In the genomic region with DNA sequence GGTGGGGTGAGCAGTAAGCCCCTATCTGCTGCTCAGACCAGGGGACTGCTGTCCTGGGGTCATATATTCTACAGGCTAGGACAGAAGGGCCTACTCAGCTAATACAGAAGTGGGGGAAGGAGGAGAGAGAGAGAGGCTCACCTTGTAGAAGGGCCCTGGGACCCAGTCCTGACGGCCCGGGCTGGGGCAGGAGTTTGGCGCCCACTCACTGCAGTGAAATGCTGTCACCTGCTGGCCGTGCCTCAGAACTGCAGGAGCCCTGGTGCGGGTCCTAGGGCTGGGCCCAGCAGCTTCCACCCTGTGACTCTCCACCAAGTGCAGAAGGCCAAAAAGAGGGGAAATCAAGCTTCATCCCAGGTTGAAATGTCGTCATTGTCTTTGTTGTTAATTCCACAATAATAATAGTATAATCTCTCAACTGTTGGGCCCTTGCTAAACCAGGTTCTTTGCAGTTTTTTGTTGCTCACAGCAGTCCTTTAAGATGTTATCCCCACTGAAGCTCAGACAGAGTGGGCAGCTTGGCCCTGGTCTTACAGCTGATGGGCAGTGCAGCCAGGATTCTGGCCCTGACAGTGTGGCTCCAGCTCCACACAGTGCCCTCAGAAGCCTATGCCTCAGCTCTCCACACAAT, we compare ENCODE assay signal across 8 cellular contexts. TPM values are rescaled to one million over a fixed set of nuclear protein-coding genes. Genes with fewer than 3 reads are reported as not detected.
DNase-seq lines count a peak whose midpoint lies in the region; ATAC-seq and TF ChIP-seq lines count a peak whose summit lies in the region.

No MANE protein-coding gene starts in this region.

- peaks cover 44% of the 10 kb centered on the region for H3K27me3 Mint-ChIP-seq in Calu3 (ENCODE audit: unreplicated experiment)
- peaks cover 8% of the 10 kb centered on the region for H3K27me3 Mint-ChIP-seq in activated CD4-positive, alpha-beta memory T cell treated with anti-CD3 and anti-CD28 coated beads for 36 hours

- POLR2A ChIA-PET in HEK293T (lab: Yijun Ruan, JAX) = no interaction called here
- POLR2A ChIA-PET in activated CD4-positive, alpha-beta memory T cell treated with anti-CD3 and anti-CD28 coated beads for 36 hours (lab: Charles Lee) = no interaction called here

- no peaks in the 10 kb centered on the region for H3K4me1 Mint-ChIP-seq in Calu3 (ENCODE audit: low read depth, unreplicated experiment)
- no peaks in the 10 kb centered on the region for H3K4me1 Mint-ChIP-seq in activated CD4-positive, alpha-beta memory T cell treated with anti-CD3 and anti-CD28 coated beads for 36 hours (ENCODE audit: low read depth)

- no peak overlapping the region for H3K27ac Mint-ChIP-seq in Calu3 (ENCODE audit: unreplicated experiment)
- no peak overlapping the region for H3K27ac Mint-ChIP-seq in activated CD4-positive, alpha-beta memory T cell treated with anti-CD3 and anti-CD28 coated beads for 36 hours

- H3K9me3 Mint-ChIP-seq in Calu3 (ENCODE audit: low read depth, unreplicated experiment) = no peaks in the 10 kb centered on the region
- H3K9me3 Mint-ChIP-seq in activated CD4-positive, alpha-beta memory T cell treated with anti-CD3 and anti-CD28 coated beads for 36 hours = no peaks in the 10 kb centered on the region

- no peak overlapping the region for H3K4me3 Mint-ChIP-seq in Calu3 (ENCODE audit: low read depth, unreplicated experiment)
- H3K4me3 Mint-ChIP-seq in activated CD4-positive, alpha-beta memory T cell treated with anti-CD3 and anti-CD28 coated beads for 36 hours = no peak overlapping the region

- no peaks in the 10 kb centered on the region for H3K36me3 Mint-ChIP-seq in Calu3 (ENCODE audit: insufficient read depth, unreplicated experiment)
- H3K36me3 Mint-ChIP-seq in activated CD4-positive, alpha-beta memory T cell treated with anti-CD3 and anti-CD28 coated beads for 36 hours = no peaks in the 10 kb centered on the region

- CTCF ChIA-PET in Calu3 (lab: Charles Lee) (interaction anchor here (0.7 to 1.5 kb wide), 6 partner anchors 9 to 627 kb away, joined by 3 to 7 read pairs (median 3); no protein-coding TSS in a partner anchor), HEK293T (lab: Yijun Ruan, JAX) (interaction anchor here (0.5 to 1.8 kb wide), 14 partner anchors 9 to 434 kb away, joined by 3 to 8 read pairs (median 3); a partner anchor contains a TSS)
- CTCF ChIA-PET in activated CD4-positive, alpha-beta memory T cell treated with anti-CD3 and anti-CD28 coated beads for 36 hours (lab: Charles Lee) = interaction anchor here (0.6 to 2.2 kb wide), 21 partner anchors 12 to 628 kb away, joined by 3 to 10 read pairs (median 4); a partner anchor contains a TSS

- no peak for ATAC-seq in GM18519 (IDR thresholded peaks at IDR 0.05; ENCODE audit: low FRiP score, unreplicated experiment)

- DNase-seq in Calu3 (peak; percentile 75), HEK293T (ENCODE audit: extremely low spot score) (peak; percentile 91), NCI-H345 treated with DMSO at 0.1 percent for 48 hours (lab: John Stamatoyannopoulos, UW; ENCODE audit: unreplicated experiment) (peak; percentile 40), dermis microvascular lymphatic vessel endothelial cell (ENCODE audit: low read depth in 2 of 2) (peak; percentile 9 to 52), lung microvascular endothelial cell (ENCODE audit: low read depth in 2 of 2) (peak; percentile 47 to 65)
- peak; percentile 72 for DNase-seq in activated CD4-positive, alpha-beta memory T cell treated with anti-CD3 and anti-CD28 coated beads for 36 hours
- DNase-seq in stimulated activated CD8-positive, alpha-beta memory T cell treated with anti-CD3 and anti-CD28 coated beads, Interleukin-15, amount 100 ng/mL, for 1 hour (ENCODE audit: low read depth) = peak; percentile 32

- peak; percentile 87 for TF ChIP-seq CTCF in Calu3 (IDR thresholded peaks at IDR 0.05; ENCODE audit: unreplicated experiment)

- no TSS peak for BruUV-seq in Calu3 (replicated peaks; lab: Mats Ljungman, UMichigan)

- intact Hi-C loops in Calu3 (cut with micrococcal nuclease; ENCODE audit: unreplicated experiment) = loop anchor here (2.0 to 10.0 kb wide), 3 partner anchors 96 to 623 kb away; no protein-coding TSS in a partner anchor
- intact Hi-C loops in activated CD4-positive, alpha-beta memory T cell treated with anti-CD3 and anti-CD28 coated beads for 36 hours (cut with micrococcal nuclease) = loop anchor here (1.0 to 10.0 kb wide), 3 partner anchors 379 to 623 kb away; a partner anchor contains a TSS

TF ChIP-seq in HEK293T, 16 proteins besides CTCF, POLR2A, EP300 and RAD21:
- TF ChIP-seq TARDBP (IDR thresholded peaks at IDR 0.05) (no peak), SP1 (IDR thresholded peaks at IDR 0.05) (no peak), ELF4 (IDR thresholded peaks at IDR 0.05) (no peak), HDGF (IDR thresholded peaks at IDR 0.05; ENCODE audit: borderline replicate concordance) (no peak), FOXA1 (IDR thresholded peaks at IDR 0.05) (no peak), ZNF384 (IDR thresholded peaks at IDR 0.05) (no peak), L3MBTL2 (conservative IDR thresholded peaks at IDR 0.05) (no peak), SUZ12 (IDR thresholded peaks at IDR 0.05) (no peak), FOXM1 (IDR thresholded peaks at IDR 0.05; ENCODE audit: borderline replicate concordance) (no peak), ARNT (IDR thresholded peaks at IDR 0.05) (no peak), CTBP1 (IDR thresholded peaks at IDR 0.05; ENCODE audit: borderline replicate concordance) (no peak), NFRKB (IDR thresholded peaks at IDR 0.05) (no peak), FOXK2 (IDR thresholded peaks at IDR 0.05) (no peak), BHLHE40 (IDR thresholded peaks at IDR 0.05; ENCODE audit: borderline replicate concordance) (no peak), LEF1 (IDR thresholded peaks at IDR 0.05; ENCODE audit: borderline replicate concordance) (no peak)
- TF ChIP-seq, protein P1, sequence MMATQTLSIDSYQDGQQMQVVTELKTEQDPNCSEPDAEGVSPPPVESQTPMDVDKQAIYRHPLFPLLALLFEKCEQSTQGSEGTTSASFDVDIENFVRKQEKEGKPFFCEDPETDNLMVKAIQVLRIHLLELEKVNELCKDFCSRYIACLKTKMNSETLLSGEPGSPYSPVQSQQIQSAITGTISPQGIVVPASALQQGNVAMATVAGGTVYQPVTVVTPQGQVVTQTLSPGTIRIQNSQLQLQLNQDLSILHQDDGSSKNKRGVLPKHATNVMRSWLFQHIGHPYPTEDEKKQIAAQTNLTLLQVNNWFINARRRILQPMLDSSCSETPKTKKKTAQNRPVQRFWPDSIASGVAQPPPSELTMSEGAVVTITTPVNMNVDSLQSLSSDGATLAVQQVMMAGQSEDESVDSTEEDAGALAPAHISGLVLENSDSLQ (IDR thresholded peaks at IDR 0.05) = no peak
TF ChIP-seq in HEK293T: peak in this region for 0.

RNA-seq across cellular contexts. Expression of a gene that starts 29.6 kb away (rescaled TPM):
- total RNA-seq in Calu3 (2022) (2.1 and 3.3 TPM in 2 replicates), dermis microvascular lymphatic vessel endothelial cell (not detected in 2 replicates), lung microvascular endothelial cell (not detected in 2 replicates)
- total RNA-seq in activated CD4-positive, alpha-beta memory T cell treated with anti-CD3 and anti-CD28 coated beads for 36 hours = not detected

Comparison
In these comparisons a context has a peak if more than half of its experiments do, and no peak if none do; other contexts are left out.
1. DNase-seq: peak in every context shown above with its lines; median percentile 91 in HEK293T; 75 in Calu3; 72 in activated CD4-positive, alpha-beta memory T cell treated with anti-CD3 and anti-CD28 coated beads for 36 hours; 56 in lung microvascular endothelial cell; 40 in NCI-H345 treated with DMSO at 0.1 percent for 48 hours; 32 in stimulated activated CD8-positive, alpha-beta memory T cell treated with anti-CD3 and anti-CD28 coated beads, Interleukin-15, amount 100 ng/mL, for 1 hour; 30 in dermis microvascular lymphatic vessel endothelial cell.